ENCODE assay signal across 7 cellular contexts in the genomic region with DNA sequence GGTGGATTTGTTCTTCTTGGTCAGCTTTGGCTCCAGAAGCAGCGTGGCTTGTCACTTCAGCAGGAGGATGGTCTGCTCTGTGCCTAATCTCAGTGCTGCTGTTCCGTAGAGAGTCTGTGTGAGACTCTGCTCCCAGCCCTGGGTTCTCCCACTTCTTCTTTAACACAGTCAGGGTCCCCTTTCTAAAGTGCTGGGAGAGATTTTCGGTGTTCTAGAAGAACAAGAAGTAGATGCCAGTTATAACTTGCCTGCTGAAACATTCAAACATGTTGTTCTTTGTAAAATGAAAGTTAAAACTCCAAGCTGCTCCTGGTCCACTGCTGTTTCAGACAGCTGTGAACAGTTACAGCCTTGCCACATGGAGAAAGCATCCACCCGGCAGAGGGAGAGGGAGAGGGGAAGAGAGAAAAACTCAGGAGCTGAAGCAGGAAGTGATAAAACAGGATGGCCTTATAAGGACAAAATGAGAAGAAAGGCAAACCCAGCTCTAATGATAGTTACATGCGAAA. TPM values are rescaled to one million over a fixed set of nuclear protein-coding genes. Genes with fewer than 3 reads are reported as not detected.
A peak's percentile ranks its signal among the peaks of the same experiment; 100 is the strongest.
DNase-seq lines count a peak whose midpoint lies in the region; ATAC-seq lines count a peak whose summit lies in the region.

No MANE protein-coding gene starts in this region.

- DNase-seq in GM03348 (ENCODE audit: low spot score) (peak; percentile 84), SHP77 treated with DMSO at 0.1 percent for 48 hours (lab: John Stamatoyannopoulos, UW) (peak; percentile 57), iris pigment epithelial cell (ENCODE audit: low read depth) (peak; percentile 94)
- peak; percentile 63 for DNase-seq in Jurkat, Clone E6-1 (ENCODE audit: low read depth, low spot score)
- DNase-seq in central memory CD8-positive, alpha-beta T cell (ENCODE audit: low spot score in 2 of 2): no peak
- DNase-seq in stimulated activated CD8-positive, alpha-beta memory T cell treated with anti-CD3 and anti-CD28 coated beads, Interleukin-4, amount 100 ng/mL, for 48 hours: peak; percentile 43
- DNase-seq in effector CD8-positive, alpha-beta T cell (lab: John Stamatoyannopoulos, UW): no peak

- H3K9me3 Mint-ChIP-seq in central memory CD8-positive, alpha-beta T cell: no peaks in the 10 kb centered on the region

- peak; percentile 20 for ATAC-seq in central memory CD8-positive, alpha-beta T cell (replicated peaks; ENCODE audit: extremely low read depth, poor library complexity, severe bottlenecking)

- H3K27me3 Mint-ChIP-seq in central memory CD8-positive, alpha-beta T cell: no peaks in the 10 kb centered on the region

- peak overlapping the region; percentile 61 for H3K4me3 ChIP-seq in Jurkat, Clone E6-1 (ENCODE audit: low read length)

- H3K27ac Mint-ChIP-seq in central memory CD8-positive, alpha-beta T cell (ENCODE audit: low read depth): no peak overlapping the region

- peaks cover 28% of the 10 kb centered on the region for H3K4me1 Mint-ChIP-seq in central memory CD8-positive, alpha-beta T cell

- H3K36me3 Mint-ChIP-seq in central memory CD8-positive, alpha-beta T cell (ENCODE audit: insufficient read depth): no peaks in the 10 kb centered on the region

- no peak overlapping the region for H3K4me3 Mint-ChIP-seq in central memory CD8-positive, alpha-beta T cell

RNA-seq across cellular contexts. Expression of gene CERS5, which starts 55.2 kb away (rescaled TPM):
- polyA plus RNA-seq in Jurkat, Clone E6-1 (2012; ENCODE audit: insufficient read depth, insufficient read length): 40.8 TPM

Comparison
In these comparisons a context has a peak if more than half of its experiments do, and no peak if none do; other contexts are left out.
1. DNase-seq: peak in GM03348 (single experiment), Jurkat, Clone E6-1 (single experiment), SHP77 treated with DMSO at 0.1 percent for 48 hours (single experiment), iris pigment epithelial cell (single experiment) and stimulated activated CD8-positive, alpha-beta memory T cell treated with anti-CD3 and anti-CD28 coated beads, Interleukin-4, amount 100 ng/mL, for 48 hours (single experiment); none in central memory CD8-positive, alpha-beta T cell (0 of 2) and effector CD8-positive, alpha-beta T cell (single experiment).